Comparison of ENCODE assay signal across 8 cellular contexts in the genomic region with DNA sequence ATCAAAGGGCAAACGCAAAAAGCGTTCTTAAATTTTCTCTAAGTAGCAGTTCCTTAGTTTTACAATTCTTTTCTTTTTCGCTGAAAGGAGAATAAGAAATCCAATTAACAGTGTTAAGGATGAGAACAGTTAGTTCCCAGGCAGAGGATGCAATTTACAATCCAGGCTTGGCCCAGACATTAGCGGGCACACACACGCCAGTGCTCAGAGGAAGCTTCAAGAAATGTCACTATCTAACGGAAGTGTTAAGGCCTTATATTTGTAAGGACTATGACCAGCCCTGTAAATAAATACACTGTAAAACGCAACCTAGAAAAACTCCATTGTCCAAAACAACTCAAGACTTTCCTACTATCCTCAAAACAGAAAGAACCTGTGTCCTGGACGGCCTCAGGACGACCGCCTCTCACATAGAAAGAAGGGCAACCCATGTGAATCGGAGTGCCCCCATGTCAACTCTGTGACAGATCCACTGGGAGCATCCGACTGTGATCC. TPM values are rescaled to one million over a fixed set of nuclear protein-coding genes. Genes with fewer than 3 reads are reported as not detected.
DNase-seq lines count a peak whose midpoint lies in the region; ATAC-seq and TF ChIP-seq lines count a peak whose summit lies in the region.

No MANE protein-coding gene starts in this region.

- H4K8ac ChIP-seq in neuronal stem cell (ENCODE audit: low read depth, low read length) = no peak overlapping the region

- DNase-seq in SK-N-SH (peak; percentile 69), RWPE1 (ENCODE audit: low spot score) (no peak), epithelial cell of proximal tubule (ENCODE audit: low read depth) (no peak), neuronal stem cell (ENCODE audit: low spot score) (peak; percentile 14), OCI-M2 (lab: John Stamatoyannopoulos, UW; ENCODE audit: unreplicated experiment) (no peak), iPS-NIHi11 (ENCODE audit: low spot score) (no peak)

- POLR2A ChIA-PET in SK-N-SH (lab: Yijun Ruan, JAX) = interaction anchor here (1.9 kb wide), 1 partner anchor 171 kb away, joined by 7 read pairs; the partner anchor contains the start of gene XXYLT1
- POLR2A ChIA-PET in RWPE1 (lab: Yijun Ruan, JAX; ENCODE audit: low non-redundant PET) = interaction anchor here (0.6 kb wide), 1 partner anchor 94 kb away, joined by 5 read pairs; no protein-coding TSS in a partner anchor

- H3K23ac ChIP-seq in neuronal stem cell (ENCODE audit: low read depth, low read length, poor library complexity) = no peak overlapping the region

- H2BK5ac ChIP-seq in neuronal stem cell (ENCODE audit: low read length) = no peak overlapping the region

- H4K20me1 ChIP-seq in SK-N-SH (ENCODE audit: insufficient read depth) = peaks cover 40% of the 10 kb centered on the region

- no peaks in the 10 kb centered on the region for H3K36me3 ChIP-seq in SK-N-SH (replicated peaks in 1 of 2; ENCODE audit: control insufficient read depth in 1 of 2, insufficient read depth in 2 of 2, low read length in 1 of 2)
- no peaks in the 10 kb centered on the region for H3K36me3 ChIP-seq in neuronal stem cell (replicated peaks in 1 of 2; ENCODE audit: control insufficient read depth in 2 of 2, insufficient read depth in 2 of 2, low read length in 2 of 2)

- H3K18ac ChIP-seq in neuronal stem cell (ENCODE audit: low read length) = peak overlapping the region; percentile 61

- H3F3A ChIP-seq in SK-N-SH (replicated peaks; ENCODE audit: insufficient read depth) = peaks cover 7% of the 10 kb centered on the region

- H2AFZ ChIP-seq in SK-N-SH (ENCODE audit: low read depth) (peak overlapping the region; percentile 91; the same call in 1 of the 2 replicates), neuronal stem cell (ENCODE audit: low read length) (peak overlapping the region; percentile 98)

- no peaks in the 10 kb centered on the region for H3K9me2 ChIP-seq in SK-N-SH

- H2BK15ac ChIP-seq in neuronal stem cell (ENCODE audit: low read length) = no peak overlapping the region

- no peak overlapping the region for H2BK12ac ChIP-seq in neuronal stem cell (ENCODE audit: low read length)

- H3K27ac ChIP-seq in SK-N-SH (ENCODE audit: low read depth in 2 of 2, low read length in 1 of 2) (peak overlapping the region; percentile 84), RWPE1 (peak overlapping the region; percentile 94), neuronal stem cell (replicated peaks; ENCODE audit: low read length) (no peak overlapping the region)

- no peak overlapping the region for H2AK5ac ChIP-seq in neuronal stem cell (ENCODE audit: low read depth, low read length)

- H3K9me3 ChIP-seq in SK-N-SH = no peaks in the 10 kb centered on the region
- no peaks in the 10 kb centered on the region for H3K9me3 ChIP-seq in neuronal stem cell (replicated peaks in 1 of 2; ENCODE audit: control insufficient read depth in 2 of 2, insufficient read depth in 1 of 2, low read depth in 1 of 2, low read length in 2 of 2)

- TF ChIP-seq CTCF in SK-N-SH (IDR thresholded peaks at IDR 0.05) (no peak), RWPE1 (conservative IDR thresholded peaks at IDR 0.05; ENCODE audit: low read depth) (no peak), epithelial cell of proximal tubule (conservative IDR thresholded peaks at IDR 0.05; ENCODE audit: low read depth, low read length) (no peak)

- no peak overlapping the region for H2BK120ac ChIP-seq in neuronal stem cell (ENCODE audit: low read depth, low read length)

- no peak overlapping the region for H3K4ac ChIP-seq in neuronal stem cell (ENCODE audit: low read length)

- H3K14ac ChIP-seq in neuronal stem cell (ENCODE audit: low read length) = no peak overlapping the region

- H3K4me3 ChIP-seq in SK-N-SH (ENCODE audit: low read depth in 2 of 2, low read length in 1 of 2) (peak overlapping the region; percentile 74 to 85), epithelial cell of proximal tubule (ENCODE audit: low read depth, low read length) (peak overlapping the region; percentile 95), neuronal stem cell (ENCODE audit: low read length in 2 of 2) (peak overlapping the region; percentile 80 to 88)

- H3K79me1 ChIP-seq in neuronal stem cell (ENCODE audit: low read depth, low read length) = peaks cover 6% of the 10 kb centered on the region

- H3K79me2 ChIP-seq in SK-N-SH (ENCODE audit: insufficient read depth) = peaks cover 62% of the 10 kb centered on the region

- no peak overlapping the region for H4K91ac ChIP-seq in neuronal stem cell (ENCODE audit: low read depth, low read length, poor library complexity)

- TF ChIP-seq EP300 in SK-N-SH (IDR thresholded peaks at IDR 0.05; ENCODE audit: borderline replicate concordance in 1 of 2, low read depth in 1 of 2, low read length in 1 of 2) = no peak

- TF ChIP-seq RAD21 in SK-N-SH (IDR thresholded peaks at IDR 0.05; ENCODE audit: low read length) = peak; percentile 24; the same call in 1 of the 2 replicates

- CTCF ChIA-PET in SK-N-SH (lab: Yijun Ruan, JAX) (interaction anchor here (0.7 to 3.5 kb wide), 6 partner anchors 18 to 769 kb away, joined by 3 to 23 read pairs (median 4); partner anchors contain the start of genes LSG1 and XXYLT1), RWPE1 (lab: Yijun Ruan, JAX) (no interaction called here)

- 15% methylated on average over 12 of the region's 12 CpGs for WGBS in SK-N-SH (ENCODE audit: low lambda C conversion rate)
- no CpG with 5 or more reads among the region's 12 CpGs for WGBS in neuronal stem cell (ENCODE audit: extremely low coverage in 2 of 2, insufficient read length in 2 of 2, insufficient replicate concordance in 1 of 2), 2 donors

- ATAC-seq in SK-N-SH treated with all-trans-retinoic acid at 6 μM for 48 hours = no peak
- no peak for ATAC-seq in HG02840 (IDR thresholded peaks at IDR 0.05; ENCODE audit: low FRiP score, unreplicated experiment)

- H3K4me1 ChIP-seq in SK-N-SH (ENCODE audit: control insufficient read depth in 1 of 2, insufficient read depth in 2 of 2, low read depth in 1 of 2, low read length in 1 of 2) (peaks cover 0 to 10% of the 10 kb centered on the region in 2 experiments; a peak in 2 of 4 replicates), neuronal stem cell (ENCODE audit: control insufficient read depth in 2 of 2, insufficient read depth in 1 of 2, low read depth in 1 of 2, low read length in 2 of 2) (peaks cover 5 to 13% of the 10 kb centered on the region in 2 donors)

- H3K9ac ChIP-seq in SK-N-SH (peak overlapping the region; percentile 73), neuronal stem cell (ENCODE audit: low read depth, low read length, poor library complexity) (peak overlapping the region; percentile 81)

- H3K27me3 ChIP-seq in SK-N-SH (ENCODE audit: insufficient read depth) (no peaks in the 10 kb centered on the region), neuronal stem cell (ENCODE audit: control insufficient read depth in 3 of 3, insufficient read depth in 3 of 3, low read depth in 1 of 3, low read length in 3 of 3) (no peaks in the 10 kb centered on the region)

- H3K4me2 ChIP-seq in SK-N-SH (peak overlapping the region; percentile 88), neuronal stem cell (ENCODE audit: insufficient read depth, low read length, poor library complexity, severe bottlenecking) (peak overlapping the region; percentile 85)

TF ChIP-seq in SK-N-SH, 30 proteins besides CTCF, POLR2A, EP300 and RAD21 (continues in another document):
- TF ChIP-seq, protein P1, sequence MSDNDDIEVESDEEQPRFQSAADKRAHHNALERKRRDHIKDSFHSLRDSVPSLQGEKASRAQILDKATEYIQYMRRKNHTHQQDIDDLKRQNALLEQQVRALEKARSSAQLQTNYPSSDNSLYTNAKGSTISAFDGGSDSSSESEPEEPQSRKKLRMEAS (IDR thresholded peaks at IDR 0.05; ENCODE audit: low read depth) = 0 out of 2 replicates have a peak, but pooled peaks have one; percentile 9
- peak; percentile 95 for TF ChIP-seq MXI1 (IDR thresholded peaks at IDR 0.05; ENCODE audit: low read depth, low read length)

TF ChIP-seq in SK-N-SH treated with all-trans-retinoic acid at 6 μM for 48 hours, 23 proteins besides CTCF, POLR2A, EP300 and RAD21:
- TF ChIP-seq, protein P2, sequence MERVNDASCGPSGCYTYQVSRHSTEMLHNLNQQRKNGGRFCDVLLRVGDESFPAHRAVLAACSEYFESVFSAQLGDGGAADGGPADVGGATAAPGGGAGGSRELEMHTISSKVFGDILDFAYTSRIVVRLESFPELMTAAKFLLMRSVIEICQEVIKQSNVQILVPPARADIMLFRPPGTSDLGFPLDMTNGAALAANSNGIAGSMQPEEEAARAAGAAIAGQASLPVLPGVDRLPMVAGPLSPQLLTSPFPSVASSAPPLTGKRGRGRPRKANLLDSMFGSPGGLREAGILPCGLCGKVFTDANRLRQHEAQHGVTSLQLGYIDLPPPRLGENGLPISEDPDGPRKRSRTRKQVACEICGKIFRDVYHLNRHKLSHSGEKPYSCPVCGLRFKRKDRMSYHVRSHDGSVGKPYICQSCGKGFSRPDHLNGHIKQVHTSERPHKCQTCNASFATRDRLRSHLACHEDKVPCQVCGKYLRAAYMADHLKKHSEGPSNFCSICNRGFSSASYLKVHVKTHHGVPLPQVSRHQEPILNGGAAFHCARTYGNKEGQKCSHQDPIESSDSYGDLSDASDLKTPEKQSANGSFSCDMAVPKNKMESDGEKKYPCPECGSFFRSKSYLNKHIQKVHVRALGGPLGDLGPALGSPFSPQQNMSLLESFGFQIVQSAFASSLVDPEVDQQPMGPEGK (CRISPR knock-in tag; IDR thresholded peaks at IDR 0.05; ENCODE audit: borderline replicate concordance) = no peak
- TF ChIP-seq ZFP3 (CRISPR knock-in tag; IDR thresholded peaks at IDR 0.05) = no peak
- TF ChIP-seq CREB5 (CRISPR knock-in tag; IDR thresholded peaks at IDR 0.05; ENCODE audit: low read depth) = no peak

RNA-seq across cellular contexts. Expression of gene ACAP2, which starts 1.3 kb away (rescaled TPM):
- 6.8 and 9.6 TPM in 2 replicates for polyA plus RNA-seq in SK-N-SH (2012; rRNA removed)
- 10.7 and 12.7 TPM in 2 replicates for polyA plus RNA-seq in SK-N-SH (2012; cell fraction: cytosol; rRNA removed)
- 6.2 and 14.0 TPM in 2 replicates for polyA plus RNA-seq in SK-N-SH (2012; cell fraction: nucleus; rRNA removed)
- 19.9 and 26.2 TPM in 2 replicates for total RNA-seq in epithelial cell of proximal tubule
- 20.2 TPM for polyA plus RNA-seq in neuronal stem cell (2013, experiment 1 of 2)
- polyA plus RNA-seq in neuronal stem cell (2013, experiment 2 of 2) = 21.8 TPM

Comparison
In these comparisons a context has a peak if more than half of its experiments do, and no peak if none do; other contexts are left out.
1. DNase-seq: peak in SK-N-SH (single experiment) and neuronal stem cell (single experiment); none in RWPE1 (single experiment), epithelial cell of proximal tubule (single experiment), OCI-M2 (single experiment) and iPS-NIHi11 (single experiment).
2. Peak in every context shown above with its lines, with median percentiles within 50 percentile points of each other: H3K4me3 ChIP-seq.